Comparison of ENCODE assay signal across 11 cellular contexts in genomic region chr6:6890400-6890858, GRCh38.
DNase-seq lines count a peak whose midpoint lies in the region; ATAC-seq and TF ChIP-seq lines count a peak whose summit lies in the region.
"Had no signal": no experiment of that assay in that cellular context is flagged by ENCODE, and none has a peak within 500 bp of the region (broad histone marks: within the 10 kb centered on the region; RNA-seq: fewer than 3 reads in every experiment).

No MANE protein-coding gene starts in this region.

- intact Hi-C loops in heart right ventricle (cut with DNase I) (loop anchor here in 6 of 10 donors (5.0 to 10.0 kb wide), 5 partner anchors 66 to 354 kb away; no protein-coding TSS in a partner anchor), gastrocnemius medialis (cut with DNase I; ENCODE audit: low total_unique reads) (loop anchor here (5.0 kb wide), 1 partner anchor 247 kb away; no protein-coding TSS in a partner anchor)

- H3K27me3 ChIP-seq in heart right ventricle: no peaks in the 10 kb centered on the region
- H3K27me3 ChIP-seq in gastrocnemius medialis: no peaks in the 10 kb centered on the region
- H3K27me3 ChIP-seq: gastroesophageal sphincter had no signal

- no peak overlapping the region for H3K27ac ChIP-seq in HEK293 (ENCODE audit: extremely low read depth, low read depth, low read length)
- peak overlapping the region in 8 of 10 donors; percentile 7 to 85 (median 78) for H3K27ac ChIP-seq in heart right ventricle
- peak overlapping the region; percentile 93 to 98 (median 96) for H3K27ac ChIP-seq in gastrocnemius medialis
- H3K27ac ChIP-seq: gastroesophageal sphincter, prostate gland had no signal

- no peak overlapping the region for H3K4me3 ChIP-seq in HEK293 (ENCODE audit: low read depth, low read length)
- H3K4me3 ChIP-seq in heart right ventricle: peak overlapping the region in 1 of 10 donors; percentile 0
- H3K4me3 ChIP-seq in gastrocnemius medialis: peak overlapping the region in 1 of 4 donors; percentile 5
- H3K4me3 ChIP-seq: gastroesophageal sphincter, prostate gland had no signal

- CTCF ChIA-PET in HEK293 (lab: Yijun Ruan, JAX): no interaction called here

- H3K36me3 ChIP-seq in HEK293 (ENCODE audit: control insufficient read depth in 2 of 2, insufficient read depth in 1 of 2, low read length in 2 of 2) (no peaks in the 10 kb centered on the region), heart right ventricle (no peaks in the 10 kb centered on the region), gastrocnemius medialis (no peaks in the 10 kb centered on the region)
- H3K36me3 ChIP-seq: gastroesophageal sphincter, prostate gland had no signal

- TF ChIP-seq POLR2A in gastrocnemius medialis (IDR thresholded peaks at IDR 0.05): no peak

- peak; percentile 30 to 72 (median 52) for ATAC-seq in heart right ventricle
- ATAC-seq in gastrocnemius medialis: no peak
- ATAC-seq in HG03439 (IDR thresholded peaks at IDR 0.05; ENCODE audit: unreplicated experiment): no peak
- ATAC-seq: gastroesophageal sphincter had no signal

- DNase-seq in SK-MEL-5 (ENCODE audit: low read depth, low spot score) (peak; percentile 70), heart right ventricle (peak; percentile 48 to 62), gastrocnemius medialis (peak in 1 of 2 donors; percentile 67), cerebellum (ENCODE audit: low spot score) (no peak), amniotic stem cell (lab: John Stamatoyannopoulos, UW) (no peak), NCI-H2081 (lab: John Stamatoyannopoulos, UW) (no peak)
- DNase-seq: activated naive CD4-positive, alpha-beta T cell treated with anti-CD3 and anti-CD28 coated beads for 36 hours had no signal

- H3K9me3 ChIP-seq in HEK293 (ENCODE audit: control insufficient read depth, insufficient read depth, low read depth, low read length) (no peaks in the 10 kb centered on the region), heart right ventricle (no peaks in the 10 kb centered on the region), gastrocnemius medialis (no peaks in the 10 kb centered on the region)
- H3K9me3 ChIP-seq: gastroesophageal sphincter, prostate gland had no signal

- no peak for TF ChIP-seq CTCF in HEK293 (tag by site-specific recombination; IDR thresholded peaks at IDR 0.05)
- TF ChIP-seq CTCF in heart right ventricle (IDR thresholded peaks at IDR 0.05): no peak
- no peak for TF ChIP-seq CTCF in gastrocnemius medialis (IDR thresholded peaks at IDR 0.05 in 4 of 5, conservative IDR thresholded peaks at IDR 0.05 in 1 of 5)

- in situ Hi-C loops in SK-MEL-5 (cut with HindIII; ENCODE audit: low pct_unique_long_range_greater_than_20kb, low sequenced_read_pairs): no loop called here
- in situ Hi-C loops in gastrocnemius medialis (cut with MboI; ENCODE audit: low sequenced_read_pairs in 4 of 4): loop anchor here in 1 of 4 donors (5.0 to 10.0 kb wide), 2 partner anchors 63 to 156 kb away; no protein-coding TSS in a partner anchor

- POLR2A ChIA-PET in HEK293 (lab: Yijun Ruan, JAX): no interaction called here

- WGBS in heart right ventricle, 2 donors: 12 to 14% methylated on average over 6 of the region's 6 CpGs

- no peaks in the 10 kb centered on the region for H3K4me1 ChIP-seq in HEK293 (ENCODE audit: control insufficient read depth, insufficient read depth, low read length)
- peaks cover 9 to 66% (median 36%) of the 10 kb centered on the region in 9 donors for H3K4me1 ChIP-seq in heart right ventricle
- peaks cover 44 to 56% of the 10 kb centered on the region in 2 donors for H3K4me1 ChIP-seq in gastrocnemius medialis
- H3K4me1 ChIP-seq: gastroesophageal sphincter, prostate gland had no signal

TF ChIP-seq in HEK293, 187 proteins besides CTCF, POLR2A, EP300 and RAD21:
- TF ChIP-seq SCRT2 (tag by site-specific recombination; IDR thresholded peaks at IDR 0.05): no peak
- no peak for TF ChIP-seq ATF2 (tag by site-specific recombination; IDR thresholded peaks at IDR 0.05; ENCODE audit: low read depth)
- TF ChIP-seq ZNF433 (tag by site-specific recombination; IDR thresholded peaks at IDR 0.05; ENCODE audit: low read depth): no peak
- TF ChIP-seq ZBTB48 (tag by site-specific recombination; IDR thresholded peaks at IDR 0.05): 0 out of 2 replicates have a peak, but pooled peaks have one; percentile 21
- peak; percentile 96 for TF ChIP-seq ZNF335 (tag by site-specific recombination; conservative IDR thresholded peaks at IDR 0.05)
- 0 out of 2 replicates have a peak, but pooled peaks have one; percentile 33 for TF ChIP-seq ZNF561 (tag by site-specific recombination; IDR thresholded peaks at IDR 0.05; ENCODE audit: borderline replicate concordance)
- peak; percentile 95 for TF ChIP-seq ZBTB17 (tag by site-specific recombination; IDR thresholded peaks at IDR 0.05)
- TF ChIP-seq ZSCAN30 (tag by site-specific recombination; IDR thresholded peaks at IDR 0.05): peak; percentile 49; the same call in 1 of the 2 replicates
- 0 out of 2 replicates have a peak, but pooled peaks have one; percentile 11 for TF ChIP-seq PRDM10 (tag by site-specific recombination; IDR thresholded peaks at IDR 0.05)
- TF ChIP-seq ZNF76 (tag by site-specific recombination; IDR thresholded peaks at IDR 0.05; ENCODE audit: borderline replicate concordance, low read depth): peak; percentile 38; the same call in 1 of the 2 replicates
- no peak for TF ChIP-seq ZNF266 (tag by site-specific recombination; IDR thresholded peaks at IDR 0.05; ENCODE audit: low read depth)
TF ChIP-seq in HEK293: peak in this region for 7.

Comparison
In these comparisons a context has a peak if more than half of its experiments do, and no peak if none do; other contexts are left out.
1. DNase-seq: peak in SK-MEL-5 (single experiment) and heart right ventricle (2 of 2); none in cerebellum (single experiment), amniotic stem cell (single experiment) and NCI-H2081 (0 of 2).
2. ATAC-seq: peak in heart right ventricle (8 of 8); none in gastrocnemius medialis (0 of 2) and HG03439 (single experiment).